In genomic region chr15:93296786-93297500, GRCh38 we compare ENCODE assay signal across 15 cellular contexts.
DNase-seq lines count a peak whose midpoint lies in the region; ATAC-seq and TF ChIP-seq lines count a peak whose summit lies in the region.
"Had no signal": no experiment of that assay in that cellular context is flagged by ENCODE, and none has a peak within 500 bp of the region (broad histone marks: within the 10 kb centered on the region; RNA-seq: fewer than 3 reads in every experiment).

No MANE protein-coding gene starts in this region.

- intact Hi-C loops in CD14-positive monocyte (cut with micrococcal nuclease) = no loop called here

- H3K9ac ChIP-seq in SK-N-MC (ENCODE audit: insufficient read length) (peak overlapping the region; percentile 39), neuronal stem cell (ENCODE audit: low read depth, low read length, poor library complexity) (no peak overlapping the region)
- H3K9ac ChIP-seq: SK-N-SH had no signal

- in situ Hi-C loops in brain microvascular endothelial cell (cut with HindIII; ENCODE audit: low pct_ligation_motif_present, low sequenced_read_pairs) = no loop called here

- H3K79me1 ChIP-seq in neuronal stem cell (ENCODE audit: low read depth, low read length) = no peaks in the 10 kb centered on the region

- TF ChIP-seq CTCF in CD14-positive monocyte (IDR thresholded peaks at IDR 0.05) = no peak
- no peak for TF ChIP-seq CTCF in brain microvascular endothelial cell (IDR thresholded peaks at IDR 0.05; ENCODE audit: low read depth, low read length, missing control alignments)

- H3K14ac ChIP-seq in neuronal stem cell (ENCODE audit: low read length) = no peak overlapping the region

- ATAC-seq in GM18868 (IDR thresholded peaks at IDR 0.05; ENCODE audit: unreplicated experiment) = peak; percentile 78
- peak; percentile 70 for ATAC-seq in HG02852 (IDR thresholded peaks at IDR 0.05; ENCODE audit: unreplicated experiment)
- no peak for ATAC-seq in GM18861 (IDR thresholded peaks at IDR 0.05; ENCODE audit: unreplicated experiment)
- ATAC-seq: Panc1, Right ventricle myocardium inferior had no signal

- no peak overlapping the region for H2BK5ac ChIP-seq in neuronal stem cell (ENCODE audit: low read length)

- H3K4me1 ChIP-seq in neuronal stem cell (ENCODE audit: control insufficient read depth in 2 of 2, insufficient read depth in 1 of 2, low read depth in 1 of 2, low read length in 2 of 2) = peaks cover 5 to 9% of the 10 kb centered on the region in 2 donors

- H2BK15ac ChIP-seq in neuronal stem cell (ENCODE audit: low read length) = peak overlapping the region; percentile 10

- no peak overlapping the region for H3K4me2 ChIP-seq in neuronal stem cell (ENCODE audit: insufficient read depth, low read length, poor library complexity, severe bottlenecking)
- H3K4me2 ChIP-seq: SK-N-SH had no signal

- H3K27ac ChIP-seq in SK-N-MC (peak overlapping the region; percentile 96), neuronal stem cell (replicated peaks; ENCODE audit: low read length) (no peak overlapping the region), brain microvascular endothelial cell (no peak overlapping the region)
- H3K27ac ChIP-seq: HL-60 had no signal

- H2AK5ac ChIP-seq in neuronal stem cell (ENCODE audit: low read depth, low read length) = no peak overlapping the region

- H3K4me3 ChIP-seq in SK-N-MC = peak overlapping the region; percentile 62
- H3K4me3 ChIP-seq in neuronal stem cell (ENCODE audit: low read length in 2 of 2) = no peak overlapping the region
- H3K4me3 ChIP-seq in brain microvascular endothelial cell (ENCODE audit: low read depth, low read length) = no peak overlapping the region

- no peaks in the 10 kb centered on the region for H3K36me3 ChIP-seq in SK-N-MC (ENCODE audit: insufficient read depth, low read length)
- H3K36me3 ChIP-seq in neuronal stem cell (replicated peaks in 1 of 2; ENCODE audit: control insufficient read depth in 2 of 2, insufficient read depth in 2 of 2, low read length in 2 of 2) = no peaks in the 10 kb centered on the region
- no peaks in the 10 kb centered on the region for H3K36me3 ChIP-seq in brain microvascular endothelial cell (replicated peaks)

- H2BK12ac ChIP-seq in neuronal stem cell (ENCODE audit: low read length) = no peak overlapping the region

- H3K4me1 Mint-ChIP-seq in CD14-positive monocyte = peaks cover 6% of the 10 kb centered on the region
- H3K4me1 Mint-ChIP-seq: B cell; CD8-positive, alpha-beta memory T cell had no signal

- H3K27me3 ChIP-seq in neuronal stem cell (ENCODE audit: control insufficient read depth in 3 of 3, insufficient read depth in 3 of 3, low read depth in 1 of 3, low read length in 3 of 3) = no peaks in the 10 kb centered on the region
- no peaks in the 10 kb centered on the region for H3K27me3 ChIP-seq in brain microvascular endothelial cell (replicated peaks)

- WGBS in neuronal stem cell (ENCODE audit: extremely low coverage in 2 of 2, insufficient read length in 2 of 2, insufficient replicate concordance in 1 of 2), 2 donors = no CpG with 5 or more reads among the region's 6 CpGs

- H2AFZ ChIP-seq in neuronal stem cell (ENCODE audit: low read length) = peak overlapping the region; percentile 50

- no peak overlapping the region for H3K4me3 Mint-ChIP-seq in CD14-positive monocyte
- H3K4me3 Mint-ChIP-seq: B cell; CD8-positive, alpha-beta memory T cell had no signal

- H3K27ac Mint-ChIP-seq in CD14-positive monocyte = no peak overlapping the region
- H3K27ac Mint-ChIP-seq: B cell; CD8-positive, alpha-beta memory T cell had no signal

- no peak overlapping the region for H2BK120ac ChIP-seq in neuronal stem cell (ENCODE audit: low read depth, low read length)

- peaks cover 3 to 10% (median 4%) of the 10 kb centered on the region in 3 donors for H3K27me3 Mint-ChIP-seq in CD14-positive monocyte (ENCODE audit: low read depth in 3 of 3)
- H3K27me3 Mint-ChIP-seq: B cell had no signal

- H3K4ac ChIP-seq in neuronal stem cell (ENCODE audit: low read length) = no peak overlapping the region

- H3K9me3 Mint-ChIP-seq in CD14-positive monocyte = peaks cover 0 to 2% (median 0%) of the 10 kb centered on the region in 7 donors
- H3K9me3 Mint-ChIP-seq: CD8-positive, alpha-beta memory T cell had no signal

- no peak overlapping the region for H3K23ac ChIP-seq in neuronal stem cell (ENCODE audit: low read depth, low read length, poor library complexity)

- H3K36me3 Mint-ChIP-seq in CD14-positive monocyte = no peaks in the 10 kb centered on the region
- H3K36me3 Mint-ChIP-seq: CD8-positive, alpha-beta memory T cell had no signal

- peak overlapping the region; percentile 84 for H3K18ac ChIP-seq in neuronal stem cell (ENCODE audit: low read length)

- H3K9me3 ChIP-seq in SK-N-MC (ENCODE audit: low read depth, low read length) = no peaks in the 10 kb centered on the region
- H3K9me3 ChIP-seq in neuronal stem cell (replicated peaks in 1 of 2; ENCODE audit: control insufficient read depth in 2 of 2, insufficient read depth in 1 of 2, low read depth in 1 of 2, low read length in 2 of 2) = peaks cover 0 to 6% of the 10 kb centered on the region in 2 donors
- H3K9me3 ChIP-seq: SK-N-SH had no signal

- H4K8ac ChIP-seq in neuronal stem cell (ENCODE audit: low read depth, low read length) = no peak overlapping the region

- peak; percentile 96 for DNase-seq in SK-N-MC (ENCODE audit: low read depth, low spot score)
- DNase-seq in neuronal stem cell (ENCODE audit: low spot score) = no peak
- no peak for DNase-seq in CD14-positive monocyte (ENCODE audit: low spot score)
- DNase-seq in brain microvascular endothelial cell = no peak
- DNase-seq: CD8-positive, alpha-beta memory T cell; NCI-H1092; NCI-H1694 treated with DMSO at 0.1 percent for 48 hours; SK-N-SH had no signal

- H4K91ac ChIP-seq in neuronal stem cell (ENCODE audit: low read depth, low read length, poor library complexity) = no peak overlapping the region
